In genomic region chr18:23662309-23663263, GRCh38 we compare ENCODE assay signal across 8 cellular contexts. TPM values are rescaled to one million over a fixed set of nuclear protein-coding genes. Genes with fewer than 3 reads are reported as not detected.
DNase-seq lines count a peak whose midpoint lies in the region; ATAC-seq and TF ChIP-seq lines count a peak whose summit lies in the region.

Gene ANKRD29 (minus strand): TSS chr18:23662911. CDS start chr18:23662730, 181 bp downstream.

- intact Hi-C loops in left ventricle myocardium inferior (cut with micrococcal nuclease) (no loop called here), psoas muscle (cut with DNase I) (no loop called here)

- H4K20me1 ChIP-seq in GM23338 (replicated peaks; ENCODE audit: insufficient read depth): no peaks in the 10 kb centered on the region

- H3K4me3 Mint-ChIP-seq in GM23338: peak within 1 kb of the TSS; percentile 77
- H3K4me3 Mint-ChIP-seq in activated naive CD8-positive, alpha-beta T cell: peak within 1 kb of the TSS; percentile 92

- H3K4me3 ChIP-seq in GM23338 (peak within 1 kb of the TSS; percentile 81), SJCRH30 (peak within 1 kb of the TSS; percentile 62), left ventricle myocardium inferior (peak within 1 kb of the TSS; percentile 81), psoas muscle (peak within 1 kb of the TSS; percentile 65)

- no peak within 1 kb of the TSS for H3K27ac Mint-ChIP-seq in GM23338
- H3K27ac Mint-ChIP-seq in activated naive CD8-positive, alpha-beta T cell: peak within 1 kb of the TSS; percentile 28

- H3K36me3 ChIP-seq in GM23338 (ENCODE audit: insufficient read depth): no peaks in the 10 kb centered on the region
- H3K36me3 ChIP-seq in SJCRH30: no peaks in the 10 kb centered on the region
- no peaks in the 10 kb centered on the region for H3K36me3 ChIP-seq in left ventricle myocardium inferior
- no peaks in the 10 kb centered on the region for H3K36me3 ChIP-seq in psoas muscle (ENCODE audit: insufficient read depth in 1 of 2, low read depth in 1 of 2)

- H3K9me3 ChIP-seq in SJCRH30 (replicated peaks) (no peaks in the 10 kb centered on the region), left ventricle myocardium inferior (replicated peaks) (no peaks in the 10 kb centered on the region), psoas muscle (no peaks in the 10 kb centered on the region)

- H3K9me3 Mint-ChIP-seq in GM23338: no peaks in the 10 kb centered on the region; the same call in 2 of the 3 replicates
- H3K9me3 Mint-ChIP-seq in activated naive CD8-positive, alpha-beta T cell (ENCODE audit: low read depth): no peaks in the 10 kb centered on the region

- H3K27ac ChIP-seq in GM23338 (ENCODE audit: low read depth): no peak within 1 kb of the TSS
- peak within 1 kb of the TSS; percentile 60 for H3K27ac ChIP-seq in SJCRH30
- peak within 1 kb of the TSS; percentile 69 for H3K27ac ChIP-seq in left ventricle myocardium inferior (replicated peaks)
- no peak within 1 kb of the TSS for H3K27ac ChIP-seq in psoas muscle

- DNase-seq in AG08395 (ENCODE audit: low spot score) (peak; percentile 57), GM23338 (ENCODE audit: low spot score) (peak; percentile 69), SJCRH30 (peak; percentile 36 to 38), left ventricle myocardium inferior (peak; percentile 53), psoas muscle (peak; percentile 45 to 51), DMS153 (lab: John Stamatoyannopoulos, UW) (no peak)

- peaks cover 7% of the 10 kb centered on the region; the same call in 1 of the 2 replicates for H3K79me2 ChIP-seq in GM23338 (replicated peaks; ENCODE audit: insufficient read depth)

- peaks cover 40% of the 10 kb centered on the region for H3K4me1 ChIP-seq in GM23338 (ENCODE audit: insufficient read depth)
- H3K4me1 ChIP-seq in SJCRH30: no peaks in the 10 kb centered on the region
- peaks cover 19% of the 10 kb centered on the region for H3K4me1 ChIP-seq in left ventricle myocardium inferior
- H3K4me1 ChIP-seq in psoas muscle: peaks cover 3% of the 10 kb centered on the region

- 1 to 2% (median 1%) methylated on average over 50 to 86 of the region's 86 CpGs for WGBS in psoas muscle, 3 donors

- peaks cover 15% of the 10 kb centered on the region for H3K27me3 ChIP-seq in GM23338 (ENCODE audit: insufficient read depth)
- H3K27me3 ChIP-seq in SJCRH30: no peaks in the 10 kb centered on the region
- no peaks in the 10 kb centered on the region for H3K27me3 ChIP-seq in left ventricle myocardium inferior (ENCODE audit: low read depth)
- peaks cover 0 to 38% (median 7%) of the 10 kb centered on the region in 3 donors for H3K27me3 ChIP-seq in psoas muscle (ENCODE audit: insufficient read depth in 3 of 3, low read length in 2 of 3)

- peaks cover 3% of the 10 kb centered on the region; the same call in 1 of the 3 replicates for H3K36me3 Mint-ChIP-seq in GM23338 (ENCODE audit: low read depth)
- H3K36me3 Mint-ChIP-seq in activated naive CD8-positive, alpha-beta T cell: no peaks in the 10 kb centered on the region

- no peaks in the 10 kb centered on the region for H3K9me2 ChIP-seq in GM23338 (ENCODE audit: insufficient read depth)

- no peaks in the 10 kb centered on the region; the same call in 1 of the 2 replicates for H3F3A ChIP-seq in GM23338 (replicated peaks; ENCODE audit: low read depth)

- H3K27me3 Mint-ChIP-seq in GM23338 (ENCODE audit: insufficient read depth, low read depth, poor library complexity): peaks cover 20% of the 10 kb centered on the region
- H3K27me3 Mint-ChIP-seq in activated naive CD8-positive, alpha-beta T cell: peaks cover 18% of the 10 kb centered on the region

- peak; percentile 95 for ATAC-seq in GM23338
- ATAC-seq in psoas muscle: peak in 3 of 4 donors; percentile 29 to 53 (median 30)
- no peak for ATAC-seq in GM21528 (IDR thresholded peaks at IDR 0.05; ENCODE audit: low FRiP score, unreplicated experiment)

- H2AFZ ChIP-seq in GM23338: peak within 1 kb of the TSS; percentile 88; the same call in 1 of the 2 replicates

- no peak for TF ChIP-seq CTCF in GM23338 (conservative IDR thresholded peaks at IDR 0.05; ENCODE audit: low read depth in 2 of 2)
- TF ChIP-seq CTCF in left ventricle myocardium inferior (IDR thresholded peaks at IDR 0.05; ENCODE audit: borderline replicate concordance): no peak
- TF ChIP-seq CTCF in psoas muscle (IDR thresholded peaks at IDR 0.05): no peak

- peaks cover 26% of the 10 kb centered on the region for H3K4me1 Mint-ChIP-seq in GM23338
- peaks cover 28% of the 10 kb centered on the region for H3K4me1 Mint-ChIP-seq in activated naive CD8-positive, alpha-beta T cell (ENCODE audit: low read depth)

- H3K4me2 ChIP-seq in GM23338: peak within 1 kb of the TSS; percentile 78

TF ChIP-seq in GM23338, 12 proteins besides CTCF, POLR2A, EP300 and RAD21 (continues in another document):
- TF ChIP-seq ETS1 (IDR thresholded peaks at IDR 0.05) (no peak), REST (IDR thresholded peaks at IDR 0.05; ENCODE audit: unreplicated experiment) (no peak), STAT1 (IDR thresholded peaks at IDR 0.05; ENCODE audit: unreplicated experiment) (no peak), ZNF114 (CRISPR knock-in tag; IDR thresholded peaks at IDR 0.05) (no peak)

RNA-seq across cellular contexts. Expression of gene ANKRD29, which starts in this region (rescaled TPM):
- total RNA-seq in GM23338 (2014; rRNA removed; shearing (Covaris generic)): 6.6 and 16.9 TPM in 2 replicates
- polyA plus RNA-seq in GM23338 (2016; fragmentation: Nextera tagmentation; extraction: Ambion mirVana): 36.6 and 38.2 TPM in 2 replicates
- total RNA-seq in SJCRH30 (2014; rRNA removed; shearing (Covaris generic)): 3.9 TPM in 2 replicates
- 9.2 TPM for total RNA-seq in left ventricle myocardium inferior
- total RNA-seq in psoas muscle: 1 to 10 TPM in 1 of 4 donors, under 1 TPM in 3; 0.57 to 2.1 (median 0.77) TPM
- polyA plus RNA-seq in psoas muscle: 1 to 10 TPM; 1.1 to 1.3 (median 1.2) TPM

Comparison
In these comparisons a context has a peak if more than half of its experiments do, and no peak if none do; other contexts are left out.
1. RNA of gene ANKRD29 (polyA plus RNA-seq): 36.6 to 38.2 TPM in GM23338; 1.1 to 1.3 TPM in psoas muscle; every median in the first group is over 10 times any median in the second.
2. H3K27ac ChIP-seq: peak in SJCRH30 (single experiment) and left ventricle myocardium inferior (single experiment); none in GM23338 (single experiment) and psoas muscle (single experiment).
3. Peak in every context shown above with its lines, with median percentiles within 50 percentile points of each other: H3K4me3 ChIP-seq.